20 cellular contexts compared by ENCODE assay signal in the genomic region with DNA sequence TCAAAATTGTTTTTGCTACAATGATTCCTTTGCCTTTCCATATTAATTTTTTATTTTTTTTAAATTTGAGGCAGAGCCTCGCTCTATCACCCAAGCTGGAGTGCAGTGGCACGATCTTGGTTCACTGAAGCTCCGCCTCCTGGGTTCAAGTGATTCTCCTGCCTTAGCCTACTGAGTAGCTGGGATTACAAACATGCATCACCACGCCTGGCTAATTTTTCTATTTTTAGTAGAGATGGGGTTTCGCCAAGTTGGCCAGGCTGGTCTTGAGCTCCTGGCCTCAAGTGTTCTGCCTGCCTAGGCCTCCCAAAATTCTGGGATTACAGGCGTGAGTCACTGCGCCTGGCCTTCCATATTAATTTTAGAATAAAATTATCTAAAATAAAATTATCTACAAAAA. TPM values are rescaled to one million over a fixed set of nuclear protein-coding genes. Genes with fewer than 3 reads are reported as not detected.
DNase-seq lines count a peak whose midpoint lies in the region; ATAC-seq and TF ChIP-seq lines count a peak whose summit lies in the region.
"Had no signal": no experiment of that assay in that cellular context is flagged by ENCODE, and none has a peak within 500 bp of the region (broad histone marks: within the 10 kb centered on the region; RNA-seq: fewer than 3 reads in every experiment).

No MANE protein-coding gene starts in this region.

- H4K91ac ChIP-seq in neuronal stem cell (ENCODE audit: low read depth, low read length, poor library complexity), result no peak overlapping the region

- H3K4me2 ChIP-seq in GM23338 (no peak overlapping the region), neuronal stem cell (ENCODE audit: insufficient read depth, low read length, poor library complexity, severe bottlenecking) (no peak overlapping the region), mammary epithelial cell (ENCODE audit: insufficient read depth, low read depth, low read length) (no peak overlapping the region)
- H3K4me2 ChIP-seq: A549; BLaER1 treated with 17β-estradiol and CSF1 and Interleukin-3, amounts not matched to agents 10 nM and 100 nM had no signal

- H3K79me2 ChIP-seq in GM23338 (replicated peaks; ENCODE audit: insufficient read depth), result peaks cover 100% of the 10 kb centered on the region
- peaks cover 73% of the 10 kb centered on the region for H3K79me2 ChIP-seq in mammary epithelial cell (ENCODE audit: insufficient read depth, low read length)

- H2BK15ac ChIP-seq in neuronal stem cell (ENCODE audit: low read length), result no peak overlapping the region

- no peak overlapping the region for H2BK5ac ChIP-seq in neuronal stem cell (ENCODE audit: low read length)

- H2BK12ac ChIP-seq in neuronal stem cell (ENCODE audit: low read length), result no peak overlapping the region

- WGBS in neuronal stem cell (ENCODE audit: extremely low coverage in 2 of 2, insufficient read length in 2 of 2, insufficient replicate concordance in 1 of 2), 2 donors, result no CpG with 5 or more reads among the region's 7 CpGs
- 93% methylated on average over 6 of the region's 7 CpGs for WGBS in mammary epithelial cell (ENCODE audit: low coverage, missing lambda C conversion rate)

- H3K23ac ChIP-seq in neuronal stem cell (ENCODE audit: low read depth, low read length, poor library complexity), result no peak overlapping the region

- DNase-seq in Right ventricle myocardium superior (no peak), Right ventricle myocardium inferior (ENCODE audit: missing footprints) (no peak), GM23338 (ENCODE audit: low spot score) (no peak), neuronal stem cell (ENCODE audit: low spot score) (no peak), mammary epithelial cell (no peak), ecto neural progenitor cell (ENCODE audit: low spot score) (no peak)
- DNase-seq: AML-193; Caco-2; Calu3; CD4-positive, alpha-beta T cell; CD8-positive, alpha-beta T cell; DMS79 treated with DMSO at 0.1 percent for 48 hours; GF-D8 had no signal

- BruUV-seq in mammary epithelial cell (replicated peaks; lab: Mats Ljungman, UMichigan), result no TSS peak

- peak overlapping the region; percentile 17 for H4K8ac ChIP-seq in neuronal stem cell (ENCODE audit: low read depth, low read length)

- TF ChIP-seq CTCF in GM23338 (conservative IDR thresholded peaks at IDR 0.05; ENCODE audit: low read depth in 2 of 2), result no peak
- no peak for TF ChIP-seq CTCF in mammary epithelial cell (conservative IDR thresholded peaks at IDR 0.05 in 1 of 2, IDR thresholded peaks at IDR 0.05 in 1 of 2; ENCODE audit: extremely low read depth in 1 of 2, insufficient read depth in 1 of 2, low read depth in 1 of 2, low read length in 2 of 2)

- H4K20me1 ChIP-seq in GM23338 (replicated peaks; ENCODE audit: insufficient read depth) (peaks cover 4% of the 10 kb centered on the region; the same call in 1 of the 2 replicates), mammary epithelial cell (ENCODE audit: insufficient read depth, low read length) (no peaks in the 10 kb centered on the region)

- peak overlapping the region; percentile 90; the same call in 1 of the 2 replicates for H3K27ac Mint-ChIP-seq in GM23338
- H3K27ac Mint-ChIP-seq: B cell; CD8-positive, alpha-beta T cell had no signal

- no peaks in the 10 kb centered on the region for H3K79me1 ChIP-seq in neuronal stem cell (ENCODE audit: low read depth, low read length)

- H2AFZ ChIP-seq in GM23338 (no peak overlapping the region), neuronal stem cell (ENCODE audit: low read length) (no peak overlapping the region), mammary epithelial cell (ENCODE audit: low read depth, low read length) (no peak overlapping the region)

- CTCF ChIA-PET in mammary epithelial cell (lab: Charles Lee; ENCODE audit: low non-redundant PET), result no interaction called here

- H3K36me3 ChIP-seq in GM23338 (ENCODE audit: insufficient read depth) (no peaks in the 10 kb centered on the region), iPS-18a (ENCODE audit: control insufficient read depth, low read depth, low read length) (no peaks in the 10 kb centered on the region), neuronal stem cell (replicated peaks in 1 of 2; ENCODE audit: control insufficient read depth in 2 of 2, insufficient read depth in 2 of 2, low read length in 2 of 2) (no peaks in the 10 kb centered on the region), mammary epithelial cell (ENCODE audit: insufficient read depth, low read length) (no peaks in the 10 kb centered on the region)

- H3K9me3 Mint-ChIP-seq in GM23338, result peaks cover 23% of the 10 kb centered on the region
- H3K9me3 Mint-ChIP-seq: CD4-positive, alpha-beta T cell had no signal

- H2AK5ac ChIP-seq in neuronal stem cell (ENCODE audit: low read depth, low read length), result no peak overlapping the region

- peaks cover 27% of the 10 kb centered on the region for H3K36me3 Mint-ChIP-seq in GM23338 (ENCODE audit: low read depth)

- no peaks in the 10 kb centered on the region for H3F3A ChIP-seq in GM23338 (replicated peaks; ENCODE audit: low read depth)

- intact Hi-C loops in Right ventricle myocardium superior (cut with DNase I) (no loop called here), Right ventricle myocardium inferior (cut with DNase I) (no loop called here), mammary epithelial cell (cut with micrococcal nuclease) (no loop called here)

- no peaks in the 10 kb centered on the region for H3K9me2 ChIP-seq in GM23338 (ENCODE audit: insufficient read depth)

- H3K4me1 ChIP-seq in GM23338 (ENCODE audit: insufficient read depth) (peaks cover 42% of the 10 kb centered on the region), iPS-18a (ENCODE audit: control insufficient read depth, low read depth, low read length) (peaks cover 45% of the 10 kb centered on the region), neuronal stem cell (ENCODE audit: control insufficient read depth in 2 of 2, insufficient read depth in 1 of 2, low read depth in 1 of 2, low read length in 2 of 2) (peaks cover 0 to 4% of the 10 kb centered on the region in 2 donors), mammary epithelial cell (ENCODE audit: insufficient read depth, low read length) (no peaks in the 10 kb centered on the region)
- H3K4me1 ChIP-seq: A549; BLaER1 treated with 17β-estradiol and CSF1 and Interleukin-3, amounts not matched to agents 10 nM and 100 nM; Caco-2 had no signal

- H3K27ac ChIP-seq in GM23338 (ENCODE audit: low read depth) (0 out of 2 replicates have a peak overlapping the region, but pooled peaks have one; percentile 40), iPS-18a (ENCODE audit: low read length) (no peak overlapping the region), neuronal stem cell (replicated peaks; ENCODE audit: low read length) (no peak overlapping the region), mammary epithelial cell (ENCODE audit: insufficient read depth, low read depth, low read length) (no peak overlapping the region)
- H3K27ac ChIP-seq: 22Rv1; A549; BLaER1 treated with 17β-estradiol and CSF1 and Interleukin-3, amounts not matched to agents 10 nM and 100 nM; C4-2B had no signal

- in situ Hi-C loops in mammary epithelial cell (cut with MboI; ENCODE audit: low sequenced_read_pairs in 2 of 2), result no loop called here

- peak; percentile 23 for ATAC-seq in Right ventricle myocardium superior (ENCODE audit: poor library complexity)
- ATAC-seq in Right ventricle myocardium inferior, result no peak
- ATAC-seq in GM23338, result peak; percentile 22; the same call in 1 of the 3 replicates
- no peak for ATAC-seq in esophagus mucosa
- ATAC-seq: A549; CD8-positive, alpha-beta T cell had no signal

- no peak overlapping the region for H2BK120ac ChIP-seq in neuronal stem cell (ENCODE audit: low read depth, low read length)

- no peak overlapping the region for H3K4me3 Mint-ChIP-seq in GM23338
- H3K4me3 Mint-ChIP-seq: B cell; CD4-positive, alpha-beta T cell; CD8-positive, alpha-beta T cell had no signal

- H3K9me3 ChIP-seq in iPS-18a (ENCODE audit: control insufficient read depth, low read depth, low read length), result no peaks in the 10 kb centered on the region
- peaks cover 1 to 4% of the 10 kb centered on the region in 2 donors for H3K9me3 ChIP-seq in neuronal stem cell (replicated peaks in 1 of 2; ENCODE audit: control insufficient read depth in 2 of 2, insufficient read depth in 1 of 2, low read depth in 1 of 2, low read length in 2 of 2)
- H3K9me3 ChIP-seq in mammary epithelial cell (replicated peaks; ENCODE audit: insufficient read depth, low read length), result no peaks in the 10 kb centered on the region
- H3K9me3 ChIP-seq: Caco-2 had no signal

- no peaks in the 10 kb centered on the region for H3K27me3 ChIP-seq in GM23338 (ENCODE audit: insufficient read depth)
- H3K27me3 ChIP-seq in iPS-18a (ENCODE audit: control insufficient read depth, insufficient read depth, low read length), result no peaks in the 10 kb centered on the region
- H3K27me3 ChIP-seq in neuronal stem cell (ENCODE audit: control insufficient read depth in 3 of 3, insufficient read depth in 3 of 3, low read depth in 1 of 3, low read length in 3 of 3), result no peaks in the 10 kb centered on the region
- H3K27me3 ChIP-seq in mammary epithelial cell (ENCODE audit: insufficient read depth, low read length), result no peaks in the 10 kb centered on the region
- H3K27me3 ChIP-seq: BLaER1 treated with 17β-estradiol and CSF1 and Interleukin-3, amounts not matched to agents 10 nM and 100 nM had no signal

- H3K4me1 Mint-ChIP-seq in GM23338, result peaks cover 76% of the 10 kb centered on the region

- no peak overlapping the region for H3K4ac ChIP-seq in neuronal stem cell (ENCODE audit: low read length)

- H3K14ac ChIP-seq in neuronal stem cell (ENCODE audit: low read length), result no peak overlapping the region

- peaks cover 9% of the 10 kb centered on the region for H3K27me3 Mint-ChIP-seq in GM23338 (ENCODE audit: insufficient read depth, low read depth, poor library complexity)
- H3K27me3 Mint-ChIP-seq: B cell; CD4-positive, alpha-beta T cell had no signal

- H3K18ac ChIP-seq in neuronal stem cell (ENCODE audit: low read length), result no peak overlapping the region

- dilution Hi-C loops in mammary epithelial cell (cut with HindIII; ENCODE audit: low sequenced_read_pairs), result no loop called here

- H3K4me3 ChIP-seq in GM23338, result no peak overlapping the region
- no peak overlapping the region for H3K4me3 ChIP-seq in iPS-18a (ENCODE audit: low read length)
- H3K4me3 ChIP-seq in neuronal stem cell (ENCODE audit: low read length in 2 of 2), result no peak overlapping the region
- no peak overlapping the region for H3K4me3 ChIP-seq in mammary epithelial cell (replicated peaks in 1 of 3; ENCODE audit: insufficient read depth in 1 of 3, low read depth in 2 of 3, low read length in 3 of 3)
- H3K4me3 ChIP-seq: A549; BLaER1 treated with 17β-estradiol and CSF1 and Interleukin-3, amounts not matched to agents 10 nM and 100 nM had no signal

- H3K9ac ChIP-seq in iPS-18a (ENCODE audit: low read length) (peak overlapping the region; percentile 28), neuronal stem cell (ENCODE audit: low read depth, low read length, poor library complexity) (no peak overlapping the region), mammary epithelial cell (ENCODE audit: insufficient read depth, low read length) (no peak overlapping the region)
- H3K9ac ChIP-seq: BLaER1 treated with 17β-estradiol and CSF1 and Interleukin-3, amounts not matched to agents 10 nM and 100 nM had no signal

RNA-seq across cellular contexts. Expression of a gene that starts 41.3 kb away (rescaled TPM):
- total RNA-seq in Right ventricle myocardium superior (37.6 TPM), Right ventricle myocardium inferior (40.4 TPM), mammary epithelial cell (10 to 100 TPM; 36.9 to 48.7 TPM), esophagus mucosa (20.4 TPM)
- total RNA-seq in GM23338 (2014; rRNA removed; shearing (Covaris generic)), result 89.4 and 90.4 TPM in 2 replicates
- polyA plus RNA-seq in GM23338 (2016; fragmentation: Nextera tagmentation; extraction: Ambion mirVana) (25.1 and 41.6 TPM in 2 replicates), mammary epithelial cell (14.9 TPM)
- 7.7 TPM for polyA plus RNA-seq in neuronal stem cell (2013, experiment 1 of 2)
- 9.5 TPM for polyA plus RNA-seq in neuronal stem cell (2013, experiment 2 of 2)
- 1.7 TPM for polyA minus RNA-seq in mammary epithelial cell

Comparison
In these comparisons a context has a peak if more than half of its experiments do, and no peak if none do; other contexts are left out.
1. ATAC-seq: peak in Right ventricle myocardium superior (single experiment) and GM23338 (single experiment); none in Right ventricle myocardium inferior (single experiment) and esophagus mucosa (single experiment).